Comparison of ENCODE assay signal across 11 cellular contexts in genomic region chr9:98899399-98900056, GRCh38. TPM values are rescaled to one million over a fixed set of nuclear protein-coding genes. Genes with fewer than 3 reads are reported as not detected.
DNase-seq lines count a peak whose midpoint lies in the region; ATAC-seq and TF ChIP-seq lines count a peak whose summit lies in the region.
"Had no signal": no experiment of that assay in that cellular context is flagged by ENCODE, and none has a peak within 500 bp of the region (broad histone marks: within the 10 kb centered on the region; RNA-seq: fewer than 3 reads in every experiment).

No MANE protein-coding gene starts in this region.

- H4K20me1 ChIP-seq in neural progenitor cell (ENCODE audit: low read depth) = no peaks in the 10 kb centered on the region

- no peak overlapping the region for H2AFZ ChIP-seq in neural progenitor cell (replicated peaks)

- no peak overlapping the region for H3K9ac ChIP-seq in neural progenitor cell

- H3K36me3 ChIP-seq in neural progenitor cell (no peaks in the 10 kb centered on the region), Caco-2 (ENCODE audit: control insufficient read depth, insufficient read depth, low read length) (no peaks in the 10 kb centered on the region)
- H3K36me3 ChIP-seq: esophagus muscularis mucosa had no signal

- H3K4me3 ChIP-seq in neural progenitor cell = no peak overlapping the region
- H3K4me3 ChIP-seq in Caco-2 (ENCODE audit: low read depth, low read length) = no peak overlapping the region
- H3K4me3 ChIP-seq: esophagus muscularis mucosa, GM12878 had no signal

- CTCF ChIA-PET in Caco-2 (lab: Charles Lee) = no interaction called here

- no peaks in the 10 kb centered on the region for H3K27me3 ChIP-seq in neural progenitor cell
- H3K27me3 ChIP-seq in Caco-2 (replicated peaks; ENCODE audit: control insufficient read depth, insufficient read depth, low read length) = no peaks in the 10 kb centered on the region
- H3K27me3 ChIP-seq: esophagus muscularis mucosa had no signal

- no peak overlapping the region for H3K27ac ChIP-seq in neural progenitor cell
- H3K27ac ChIP-seq: esophagus muscularis mucosa had no signal

- TF ChIP-seq CTCF in neural progenitor cell (IDR thresholded peaks at IDR 0.05) = no peak
- TF ChIP-seq CTCF in Caco-2 (IDR thresholded peaks at IDR 0.05; ENCODE audit: insufficient read depth in 1 of 2, low read depth in 1 of 2, low read length in 1 of 2, severe bottlenecking in 1 of 2, unreplicated experiment in 1 of 2) = no peak

- H3K4me2 ChIP-seq in neural progenitor cell = no peak overlapping the region

- H3K27ac Mint-ChIP-seq in neural progenitor cell (peak overlapping the region; percentile 46), Caco-2 (ENCODE audit: unreplicated experiment) (no peak overlapping the region)

- H3K4me3 Mint-ChIP-seq in neural progenitor cell (no peak overlapping the region), Caco-2 (ENCODE audit: unreplicated experiment) (no peak overlapping the region)

- H3F3A ChIP-seq in neural progenitor cell (ENCODE audit: low read depth) = no peaks in the 10 kb centered on the region

- H3K4me1 ChIP-seq in neural progenitor cell (no peaks in the 10 kb centered on the region), Caco-2 (no peaks in the 10 kb centered on the region)

- H3K9me3 ChIP-seq in neural progenitor cell (ENCODE audit: low read depth) (no peaks in the 10 kb centered on the region), Caco-2 (peaks cover 7% of the 10 kb centered on the region; the same call in 1 of the 2 replicates)

- no peak for ATAC-seq in GM18502 (IDR thresholded peaks at IDR 0.05; ENCODE audit: poor library complexity, unreplicated experiment)
- ATAC-seq: GM12878 had no signal

- intact Hi-C loops in Caco-2 (cut with micrococcal nuclease; ENCODE audit: unreplicated experiment) = no loop called here

- POLR2A ChIA-PET in Caco-2 (lab: Charles Lee) = no interaction called here

- H3K4me1 Mint-ChIP-seq in neural progenitor cell (peaks cover 3% of the 10 kb centered on the region), Caco-2 (ENCODE audit: low read depth, unreplicated experiment) (no peaks in the 10 kb centered on the region)

- H3K9me3 Mint-ChIP-seq in neural progenitor cell (peaks cover 7% of the 10 kb centered on the region), Caco-2 (ENCODE audit: unreplicated experiment) (no peaks in the 10 kb centered on the region)

- H3K36me3 Mint-ChIP-seq in neural progenitor cell = no peaks in the 10 kb centered on the region
- no peaks in the 10 kb centered on the region for H3K36me3 Mint-ChIP-seq in Caco-2 (ENCODE audit: insufficient read depth, unreplicated experiment)

- DNase-seq in GF-D8 (lab: John Stamatoyannopoulos, UW) (peak; percentile 31), M059J (ENCODE audit: low read depth) (peak; percentile 86), brain pericyte (ENCODE audit: low read depth, low spot score) (peak; percentile 38), neural progenitor cell (ENCODE audit: low spot score) (no peak), NCI-H2029 treated with DMSO at 0.1 percent for 48 hours (lab: John Stamatoyannopoulos, UW) (no peak), Caco-2 (no peak)
- DNase-seq: activated gamma-delta T cell treated with Interleukin-2 at 50 U/mL for 16 hours, NCI-H446 treated with DMSO at 0.1 percent for 48 hours had no signal

- H3K79me2 ChIP-seq in neural progenitor cell (ENCODE audit: low read depth) = no peaks in the 10 kb centered on the region

- no TSS peak for BruUV-seq in Caco-2 (replicated peaks; lab: Mats Ljungman, UMichigan)

- peaks cover 7% of the 10 kb centered on the region for H3K27me3 Mint-ChIP-seq in neural progenitor cell (ENCODE audit: insufficient read depth, low read depth)
- H3K27me3 Mint-ChIP-seq in Caco-2 (ENCODE audit: insufficient read depth, unreplicated experiment) = no peaks in the 10 kb centered on the region

RNA-seq across cellular contexts. Expression of gene COL15A1, which starts 44.2 kb away (rescaled TPM):
- total RNA-seq in M059J (2014; rRNA removed; shearing (Covaris generic)) = 2.9 and 4.2 TPM in 2 replicates
- total RNA-seq in neural progenitor cell (ENCODE audit: low replicate concordance) (0.71 and 3.2 TPM in 2 replicates), Caco-2 (2022) (not detected in 2 replicates)

Comparison
In these comparisons a context has a peak if more than half of its experiments do, and no peak if none do; other contexts are left out.
1. DNase-seq: peak in GF-D8 (single experiment), M059J (single experiment) and brain pericyte (single experiment); none in neural progenitor cell (single experiment), NCI-H2029 treated with DMSO at 0.1 percent for 48 hours (single experiment) and Caco-2 (0 of 2).